Comparison of ENCODE assay signal across 8 cellular contexts in the genomic region with DNA sequence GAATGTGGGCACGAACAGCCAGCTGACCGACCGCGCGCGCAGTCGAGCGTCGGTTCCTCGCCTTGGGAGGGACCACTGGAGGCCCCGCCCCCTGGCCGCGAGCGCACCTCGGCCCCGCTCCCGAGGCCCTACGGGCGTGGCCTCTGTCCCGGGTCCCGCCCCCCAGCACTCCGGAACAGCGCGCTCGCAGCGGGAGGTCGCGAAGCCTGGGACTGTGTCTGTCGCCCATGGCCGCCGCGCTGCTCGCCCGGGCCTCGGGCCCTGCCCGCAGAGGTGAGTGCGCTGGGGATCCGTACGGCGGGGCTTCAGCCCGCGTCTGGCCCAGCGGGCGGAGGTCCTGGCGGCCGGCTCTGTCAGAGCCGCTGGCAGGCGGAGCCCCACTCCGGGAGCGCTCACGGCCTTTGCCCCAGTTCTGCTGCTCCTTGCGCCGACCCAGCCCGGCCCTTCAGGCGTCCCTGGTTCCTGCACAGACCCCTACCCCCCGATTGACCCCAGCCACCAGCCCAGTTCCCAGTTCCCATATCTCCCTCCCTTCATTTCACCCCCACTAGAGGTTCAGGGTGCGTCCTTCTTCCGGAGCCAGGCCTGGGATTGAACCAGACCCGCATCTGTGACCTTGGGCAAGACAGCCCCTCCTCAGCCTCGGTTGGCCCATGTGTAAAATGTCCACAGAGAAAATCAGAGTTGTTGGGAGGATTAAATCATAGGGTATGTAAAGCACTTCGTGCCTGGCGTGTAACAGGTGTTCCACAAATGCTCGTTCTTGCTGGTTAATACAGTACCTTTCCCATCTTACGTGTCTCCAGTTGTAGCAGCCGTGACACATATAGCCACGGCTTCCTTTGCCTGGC. TPM values are rescaled to one million over a fixed set of nuclear protein-coding genes. Genes with fewer than 3 reads are reported as not detected.
DNase-seq lines count a peak whose midpoint lies in the region; ATAC-seq, FAIRE-seq and TF ChIP-seq lines count a peak whose summit lies in the region.

A gene with protein sequence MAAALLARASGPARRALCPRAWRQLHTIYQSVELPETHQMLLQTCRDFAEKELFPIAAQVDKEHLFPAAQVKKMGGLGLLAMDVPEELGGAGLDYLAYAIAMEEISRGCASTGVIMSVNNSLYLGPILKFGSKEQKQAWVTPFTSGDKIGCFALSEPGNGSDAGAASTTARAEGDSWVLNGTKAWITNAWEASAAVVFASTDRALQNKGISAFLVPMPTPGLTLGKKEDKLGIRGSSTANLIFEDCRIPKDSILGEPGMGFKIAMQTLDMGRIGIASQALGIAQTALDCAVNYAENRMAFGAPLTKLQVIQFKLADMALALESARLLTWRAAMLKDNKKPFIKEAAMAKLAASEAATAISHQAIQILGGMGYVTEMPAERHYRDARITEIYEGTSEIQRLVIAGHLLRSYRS (plus strand): TSS at position 168 of the 851 bp plus-strand sequence. CDS start 60 bp downstream, at position 228.

- CTCF ChIA-PET in A549 (lab: Yijun Ruan, JAX): interaction anchor here (0.8 to 1.0 kb wide), 4 partner anchors 12 to 284 kb away, joined by 3 read pairs; a partner anchor contains a TSS

- peak; percentile 97 to 99 for ATAC-seq in A549
- peak; percentile 86 for ATAC-seq in GM18858 (IDR thresholded peaks at IDR 0.05; ENCODE audit: unreplicated experiment)
- peak; percentile 92 for ATAC-seq in HG03064 (IDR thresholded peaks at IDR 0.05; ENCODE audit: low read depth, unreplicated experiment)

- intact Hi-C loops in breast epithelium (cut with DNase I; ENCODE audit: low total_unique reads): no loop called here

- TF ChIP-seq CTCF in A549 (IDR thresholded peaks at IDR 0.05) (no peak), VCaP (conservative IDR thresholded peaks at IDR 0.05) (no peak), breast epithelium (IDR thresholded peaks at IDR 0.05) (no peak), smooth muscle cell (IDR thresholded peaks at IDR 0.05; ENCODE audit: borderline replicate concordance, insufficient read depth, poor library complexity, severe bottlenecking) (no peak)

- peak within 1 kb of the TSS; percentile 61 for H3K9ac ChIP-seq in smooth muscle cell (ENCODE audit: low read depth)

- peak within 1 kb of the TSS; percentile 79 for H3K4me2 ChIP-seq in A549
- H3K4me2 ChIP-seq in smooth muscle cell: peak within 1 kb of the TSS; percentile 90

- H3K9me3 ChIP-seq in A549: no peaks in the 10 kb centered on the region
- no peaks in the 10 kb centered on the region for H3K9me3 ChIP-seq in breast epithelium
- no peaks in the 10 kb centered on the region for H3K9me3 ChIP-seq in smooth muscle cell (replicated peaks; ENCODE audit: low read depth)

- peak; percentile 64 for TF ChIP-seq POLR2A in A549 (IDR thresholded peaks at IDR 0.05; ENCODE audit: low read length)
- TF ChIP-seq POLR2A in breast epithelium (IDR thresholded peaks at IDR 0.05): no peak

- DNase-seq in A549 (ENCODE audit: low read depth in 1 of 2, low spot score in 1 of 2): peak; percentile 84 to 96
- DNase-seq in NCI-H2171 (lab: John Stamatoyannopoulos, UW): peak; percentile 82
- DNase-seq in breast epithelium (ENCODE audit: low spot score in 2 of 2): peak; percentile 65 to 86
- peak; percentile 100 for DNase-seq in iPS-NIHi7 (ENCODE audit: extremely low spot score)
- peak; percentile 56 for DNase-seq in smooth muscle cell (lab: John Stamatoyannopoulos, UW; ENCODE audit: unreplicated experiment)

- H3K4me3 ChIP-seq in A549 (peak within 1 kb of the TSS; percentile 61), breast epithelium (peak within 1 kb of the TSS; percentile 77 to 86 (median 79)), smooth muscle cell (peak within 1 kb of the TSS; percentile 63)

- POLR2A ChIA-PET in A549 (lab: Yijun Ruan, JAX): interaction anchor here (0.7 kb wide), 1 partner anchor 12 kb away, joined by 3 read pairs; no protein-coding TSS in a partner anchor

- H3K36me3 ChIP-seq in breast epithelium (no peaks in the 10 kb centered on the region), smooth muscle cell (ENCODE audit: low read depth) (peaks cover 2% of the 10 kb centered on the region)

- H3K4me1 ChIP-seq in A549 (peaks cover 5% of the 10 kb centered on the region), breast epithelium (peaks cover 0 to 4% of the 10 kb centered on the region in 2 donors), smooth muscle cell (ENCODE audit: low read depth) (peaks cover 7% of the 10 kb centered on the region)

- no peak for TF ChIP-seq EP300 in A549 (IDR thresholded peaks at IDR 0.05)

- no peak for TF ChIP-seq RAD21 in A549 (conservative IDR thresholded peaks at IDR 0.05 in 1 of 2, IDR thresholded peaks at IDR 0.05 in 1 of 2)

- WGBS in A549 (ENCODE audit: missing lambda C conversion rate): 19% methylated on average over 34 of the region's 66 CpGs
- WGBS in smooth muscle cell (ENCODE audit: low lambda C conversion rate): 14% methylated on average over 61 of the region's 66 CpGs

- H3K27me3 ChIP-seq in breast epithelium (no peaks in the 10 kb centered on the region), smooth muscle cell (ENCODE audit: low read depth) (no peaks in the 10 kb centered on the region)

- peak within 1 kb of the TSS; percentile 78 to 89 for H3K27ac ChIP-seq in A549
- peak within 1 kb of the TSS; percentile 61 for H3K27ac ChIP-seq in VCaP
- H3K27ac ChIP-seq in breast epithelium: peak within 1 kb of the TSS; percentile 78 to 83
- no peak within 1 kb of the TSS for H3K27ac ChIP-seq in smooth muscle cell (ENCODE audit: low read depth)

- H2AFZ ChIP-seq in smooth muscle cell (ENCODE audit: low read depth): peak within 1 kb of the TSS; percentile 69

- H3F3A ChIP-seq in smooth muscle cell (ENCODE audit: low read depth): no peaks in the 10 kb centered on the region

- H3K79me2 ChIP-seq in smooth muscle cell (ENCODE audit: low read depth): no peaks in the 10 kb centered on the region

- FAIRE-seq in A549 (lab: Jason Lieb, UNC): no peak

- peaks cover 13% of the 10 kb centered on the region for H4K20me1 ChIP-seq in smooth muscle cell (ENCODE audit: low read depth)

TF ChIP-seq in A549, 52 proteins besides CTCF, POLR2A, EP300 and RAD21:
- no peak for TF ChIP-seq ZNF302 (CRISPR knock-in tag; IDR thresholded peaks at IDR 0.05)
- TF ChIP-seq, protein P1, sequence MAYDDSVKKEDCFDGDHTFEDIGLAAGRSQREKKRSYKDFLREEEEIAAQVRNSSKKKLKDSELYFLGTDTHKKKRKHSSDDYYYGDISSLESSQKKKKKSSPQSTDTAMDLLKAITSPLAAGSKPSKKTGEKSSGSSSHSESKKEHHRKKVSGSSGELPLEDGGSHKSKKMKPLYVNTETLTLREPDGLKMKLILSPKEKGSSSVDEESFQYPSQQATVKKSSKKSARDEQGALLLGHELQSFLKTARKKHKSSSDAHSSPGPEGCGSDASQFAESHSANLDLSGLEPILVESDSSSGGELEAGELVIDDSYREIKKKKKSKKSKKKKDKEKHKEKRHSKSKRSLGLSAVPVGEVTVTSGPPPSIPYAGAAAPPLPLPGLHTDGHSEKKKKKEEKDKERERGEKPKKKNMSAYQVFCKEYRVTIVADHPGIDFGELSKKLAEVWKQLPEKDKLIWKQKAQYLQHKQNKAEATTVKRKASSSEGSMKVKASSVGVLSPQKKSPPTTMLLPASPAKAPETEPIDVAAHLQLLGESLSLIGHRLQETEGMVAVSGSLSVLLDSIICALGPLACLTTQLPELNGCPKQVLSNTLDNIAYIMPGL (CRISPR knock-in tag; IDR thresholded peaks at IDR 0.05; ENCODE audit: borderline replicate concordance): no peak
- TF ChIP-seq, protein P2, sequence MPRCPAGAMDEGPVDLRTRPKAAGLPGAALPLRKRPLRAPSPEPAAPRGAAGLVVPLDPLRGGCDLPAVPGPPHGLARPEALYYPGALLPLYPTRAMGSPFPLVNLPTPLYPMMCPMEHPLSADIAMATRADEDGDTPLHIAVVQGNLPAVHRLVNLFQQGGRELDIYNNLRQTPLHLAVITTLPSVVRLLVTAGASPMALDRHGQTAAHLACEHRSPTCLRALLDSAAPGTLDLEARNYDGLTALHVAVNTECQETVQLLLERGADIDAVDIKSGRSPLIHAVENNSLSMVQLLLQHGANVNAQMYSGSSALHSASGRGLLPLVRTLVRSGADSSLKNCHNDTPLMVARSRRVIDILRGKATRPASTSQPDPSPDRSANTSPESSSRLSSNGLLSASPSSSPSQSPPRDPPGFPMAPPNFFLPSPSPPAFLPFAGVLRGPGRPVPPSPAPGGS (IDR thresholded peaks at IDR 0.05): no peak
- peak; percentile 32; the same call in 1 of the 2 replicates for TF ChIP-seq PHF8 (IDR thresholded peaks at IDR 0.05; ENCODE audit: borderline replicate concordance, low read depth)
- TF ChIP-seq, protein P3, sequence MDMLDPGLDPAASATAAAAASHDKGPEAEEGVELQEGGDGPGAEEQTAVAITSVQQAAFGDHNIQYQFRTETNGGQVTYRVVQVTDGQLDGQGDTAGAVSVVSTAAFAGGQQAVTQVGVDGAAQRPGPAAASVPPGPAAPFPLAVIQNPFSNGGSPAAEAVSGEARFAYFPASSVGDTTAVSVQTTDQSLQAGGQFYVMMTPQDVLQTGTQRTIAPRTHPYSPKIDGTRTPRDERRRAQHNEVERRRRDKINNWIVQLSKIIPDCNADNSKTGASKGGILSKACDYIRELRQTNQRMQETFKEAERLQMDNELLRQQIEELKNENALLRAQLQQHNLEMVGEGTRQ (IDR thresholded peaks at IDR 0.05): no peak
- TF ChIP-seq SMC3 (IDR thresholded peaks at IDR 0.05): 0 out of 3 replicates have a peak, but pooled peaks have one; percentile 8
- TF ChIP-seq, protein P4, sequence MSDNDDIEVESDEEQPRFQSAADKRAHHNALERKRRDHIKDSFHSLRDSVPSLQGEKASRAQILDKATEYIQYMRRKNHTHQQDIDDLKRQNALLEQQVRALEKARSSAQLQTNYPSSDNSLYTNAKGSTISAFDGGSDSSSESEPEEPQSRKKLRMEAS (IDR thresholded peaks at IDR 0.05): peak; percentile 71
- TF ChIP-seq JUN (IDR thresholded peaks at IDR 0.05): peak; percentile 46 to 53; a peak in 2 of 5 replicates

RNA-seq across cellular contexts. Expression of the gene that starts here (rescaled TPM):
- polyA plus RNA-seq in A549 (2011; rRNA removed) (7.0 and 7.9 TPM in 2 replicates), A549 (2017; fragmentation: RNase III; extraction: RNeasy Plus Mini Kit Qiagen cat#74134 plus additional on column Dnase treatment) (8.4 to 9.3 TPM (median 9.1 TPM) in 3 replicates), smooth muscle cell (14.0 and 14.3 TPM in 2 replicates)
- polyA plus RNA-seq in A549 (2012; cell fraction: cytosol; rRNA removed): 9.7 and 14.0 TPM in 2 replicates
- polyA plus RNA-seq in A549 (2012; cell fraction: nucleus; rRNA removed): 30.0 and 33.1 TPM in 2 replicates
- 4.3 and 7.4 TPM in 2 replicates for polyA minus RNA-seq in A549 (2011; rRNA and poly(A)+ RNA removed)
- total RNA-seq in breast epithelium (100 to 1,000 TPM in 1 of 3 donors, 10 to 100 TPM in 2; 38.3 to 114 (median 54.3) TPM), smooth muscle cell (3.7 and 6.0 TPM in 2 replicates)
